In the genomic region with DNA sequence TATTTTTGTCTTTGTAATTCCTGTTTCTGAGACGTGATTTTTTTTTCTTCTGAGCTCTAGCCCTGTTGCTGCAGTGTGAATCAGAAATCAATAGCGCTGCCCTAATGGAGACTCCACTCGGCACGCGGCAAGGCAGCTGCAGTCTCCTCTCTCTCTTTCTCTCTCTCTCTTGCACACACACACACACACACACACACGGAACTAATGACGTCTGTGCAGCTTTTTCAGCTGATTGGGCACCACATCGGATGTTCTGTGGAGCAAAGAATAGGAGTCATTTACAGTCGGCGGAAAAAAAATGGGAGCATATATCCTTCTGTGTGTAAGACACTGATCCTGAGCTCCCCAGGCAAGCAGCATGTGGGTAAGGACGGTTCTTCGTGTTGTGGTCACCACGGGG, we compare ENCODE assay signal across 20 cellular contexts. TPM values are rescaled to one million over a fixed set of nuclear protein-coding genes. Genes with fewer than 3 reads are reported as not detected.
DNase-seq lines count a peak whose midpoint lies in the region; ATAC-seq and TF ChIP-seq lines count a peak whose summit lies in the region.
"Had no signal": no experiment of that assay in that cellular context is flagged by ENCODE, and none has a peak within 500 bp of the region (broad histone marks: within the 10 kb centered on the region; RNA-seq: fewer than 3 reads in every experiment).

No MANE protein-coding gene starts in this region.

- H3K27me3 ChIP-seq in endodermal cell (ENCODE audit: control insufficient read depth, insufficient read depth, low read length, poor library complexity, severe bottlenecking): no peaks in the 10 kb centered on the region
- H3K27me3 ChIP-seq: cardiac muscle cell, vagina had no signal

- no peaks in the 10 kb centered on the region for H3K4me1 Mint-ChIP-seq in stimulated activated naive CD8-positive, alpha-beta T cell treated with anti-CD3 and anti-CD28 coated beads, Interleukin-15, amount 100 ng/mL, for 72 hours
- H3K4me1 Mint-ChIP-seq in endodermal cell: no peaks in the 10 kb centered on the region

- H3K9me3 Mint-ChIP-seq in stimulated activated naive CD8-positive, alpha-beta T cell treated with anti-CD3 and anti-CD28 coated beads, Interleukin-15, amount 100 ng/mL, for 72 hours: peaks cover 0 to 8% of the 10 kb centered on the region in 2 donors
- H3K9me3 Mint-ChIP-seq in endodermal cell: peaks cover 23% of the 10 kb centered on the region
- H3K9me3 Mint-ChIP-seq: activated T-helper 1 cell treated with anti-CD3 and anti-CD28 coated beads, Interleukin-12 subunit alpha, Interleukin-12 subunit beta, Interleukin-2, Interleukin-4 antibody, amounts not matched to agents 30 ng/mL and 10 ng/mL and 1 ng/mL, durations not matched to agents 14 hours and 24 hours and 36 hours had no signal

- no peak for ATAC-seq in stimulated activated naive CD8-positive, alpha-beta T cell treated with anti-CD3 and anti-CD28 coated beads, Interleukin-15, amount 100 ng/mL, for 72 hours
- ATAC-seq: K562; left ventricle myocardium superior; PC-3; stimulated activated naive CD8-positive, alpha-beta T cell treated with anti-CD3 and anti-CD28 coated beads, Interleukin-15, Interleukin-2, amounts not matched to agents 100 U/mL and 50 U/mL, for 24 hours had no signal

- no peak overlapping the region for H3K9ac ChIP-seq in endodermal cell (ENCODE audit: extremely low read depth, low read length, poor library complexity, severe bottlenecking)
- H3K9ac ChIP-seq: parathyroid adenoma had no signal

- H3K4me3 Mint-ChIP-seq in stimulated activated naive CD8-positive, alpha-beta T cell treated with anti-CD3 and anti-CD28 coated beads, Interleukin-15, amount 100 ng/mL, for 72 hours: no peak overlapping the region
- no peak overlapping the region for H3K4me3 Mint-ChIP-seq in endodermal cell
- H3K4me3 Mint-ChIP-seq: activated T-helper 1 cell treated with anti-CD3 and anti-CD28 coated beads, Interleukin-12 subunit alpha, Interleukin-12 subunit beta, Interleukin-2, Interleukin-4 antibody, amounts not matched to agents 30 ng/mL and 10 ng/mL and 1 ng/mL, durations not matched to agents 14 hours and 24 hours and 36 hours had no signal

- H3K9me3 ChIP-seq in endodermal cell (ENCODE audit: control insufficient read depth, low read length): peaks cover 14% of the 10 kb centered on the region
- H3K9me3 ChIP-seq: vagina had no signal

- no peaks in the 10 kb centered on the region for H3K36me3 ChIP-seq in endodermal cell (ENCODE audit: control insufficient read depth, insufficient read depth, low read length)
- H3K36me3 ChIP-seq: cardiac muscle cell, vagina had no signal

- peak; percentile 36 for DNase-seq in DMS79 (lab: John Stamatoyannopoulos, UW)
- peak; percentile 57 to 78 for DNase-seq in NCI-H1930 (lab: John Stamatoyannopoulos, UW)
- peak; percentile 95 for DNase-seq in NCI-H69 (lab: John Stamatoyannopoulos, UW)
- no peak for DNase-seq in 8988T
- no peak for DNase-seq in stimulated activated naive CD8-positive, alpha-beta T cell treated with anti-CD3 and anti-CD28 coated beads, Interleukin-15, amount 100 ng/mL, for 72 hours
- DNase-seq in endodermal cell: no peak
- DNase-seq in foreskin melanocyte: no peak
- DNase-seq: left ventricle myocardium superior; NCI-H1105 treated with DMSO at 0.1 percent for 48 hours; PC-3; stimulated activated naive CD8-positive, alpha-beta T cell treated with anti-CD3 and anti-CD28 coated beads, Interleukin-15, Interleukin-2, amounts not matched to agents 100 U/mL and 50 U/mL, for 24 hours had no signal

- H3K27ac ChIP-seq in cingulate gyrus (ENCODE audit: low read depth, low read length) (peak overlapping the region; percentile 19), endodermal cell (ENCODE audit: low read depth, low read length) (no peak overlapping the region)
- H3K27ac ChIP-seq: cardiac muscle cell, HL-60, parathyroid adenoma, vagina had no signal

- no peak overlapping the region for H3K4me3 ChIP-seq in endodermal cell (ENCODE audit: low read length)
- H3K4me3 ChIP-seq: cardiac muscle cell, K562, vagina had no signal

- no peaks in the 10 kb centered on the region for H3K4me1 ChIP-seq in endodermal cell (ENCODE audit: control insufficient read depth, insufficient read depth, low read length)
- H3K4me1 ChIP-seq: parathyroid adenoma, vagina had no signal

- TF ChIP-seq CTCF in endodermal cell (conservative IDR thresholded peaks at IDR 0.05): no peak

- no peaks in the 10 kb centered on the region for H3K27me3 Mint-ChIP-seq in stimulated activated naive CD8-positive, alpha-beta T cell treated with anti-CD3 and anti-CD28 coated beads, Interleukin-15, amount 100 ng/mL, for 72 hours
- H3K27me3 Mint-ChIP-seq in endodermal cell (ENCODE audit: insufficient read depth): no peaks in the 10 kb centered on the region

- H3K27ac Mint-ChIP-seq in stimulated activated naive CD8-positive, alpha-beta T cell treated with anti-CD3 and anti-CD28 coated beads, Interleukin-15, amount 100 ng/mL, for 72 hours: no peak overlapping the region
- H3K27ac Mint-ChIP-seq in endodermal cell: no peak overlapping the region
- H3K27ac Mint-ChIP-seq: activated T-helper 1 cell treated with anti-CD3 and anti-CD28 coated beads, Interleukin-12 subunit alpha, Interleukin-12 subunit beta, Interleukin-2, Interleukin-4 antibody, amounts not matched to agents 30 ng/mL and 10 ng/mL and 1 ng/mL, durations not matched to agents 14 hours and 24 hours and 36 hours had no signal

- no peaks in the 10 kb centered on the region for H3K36me3 Mint-ChIP-seq in endodermal cell (ENCODE audit: low read depth)

- 79 to 89% methylated on average over 5 to 13 of the region's 13 CpGs for WGBS in endodermal cell (ENCODE audit: insufficient coverage in 1 of 2, insufficient read length in 1 of 2), 2 experiments

RNA-seq across cellular contexts. Expression of gene MYT1L, which starts 2.0 kb away (rescaled TPM):
- total RNA-seq in endodermal cell: not detected
- 4.6 TPM for polyA plus RNA-seq in endodermal cell (2013, experiment 1 of 2)
- 6.5 TPM for polyA plus RNA-seq in endodermal cell (2013, experiment 2 of 2)
- total RNA-seq: activated T-helper 1 cell treated with anti-CD3 and anti-CD28 coated beads, Interleukin-12 subunit alpha, Interleukin-12 subunit beta, Interleukin-2, Interleukin-4 antibody, amounts not matched to agents 30 ng/mL and 10 ng/mL and 1 ng/mL, durations not matched to agents 14 hours and 24 hours and 36 hours; fibroblast of villous mesenchyme; K562; left ventricle myocardium superior; PC-3 had no signal
- polyA plus RNA-seq: AG04450, cardiac muscle cell, K562 had no signal

Comparison
In these comparisons a context has a peak if more than half of its experiments do, and no peak if none do; other contexts are left out.
1. DNase-seq: peak in DMS79 (single experiment), NCI-H1930 (2 of 2) and NCI-H69 (single experiment); none in 8988T (single experiment), stimulated activated naive CD8-positive, alpha-beta T cell treated with anti-CD3 and anti-CD28 coated beads, Interleukin-15, amount 100 ng/mL, for 72 hours (0 of 2), endodermal cell (single experiment) and foreskin melanocyte (single experiment).